Comparison of ENCODE assay signal across 25 cellular contexts in genomic region chr5:62829241-62829986, GRCh38.
DNase-seq lines count a peak whose midpoint lies in the region; ATAC-seq, FAIRE-seq and TF ChIP-seq lines count a peak whose summit lies in the region.
"Had no signal": no experiment of that assay in that cellular context is flagged by ENCODE, and none has a peak within 500 bp of the region (broad histone marks: within the 10 kb centered on the region; RNA-seq: fewer than 3 reads in every experiment).

No MANE protein-coding gene starts in this region.

- BruUV-seq in HepG2 (replicated peaks; lab: Mats Ljungman, UMichigan): no TSS peak

- intact Hi-C loops in left cardiac atrium (cut with DNase I) (no loop called here), HepG2 (cut with micrococcal nuclease; ENCODE audit: unreplicated experiment) (no loop called here)

- WGBS in liver: 46% methylated on average over 5 of the region's 5 CpGs
- WGBS in HepG2 (ENCODE audit: low lambda C conversion rate): 3% methylated on average over 5 of the region's 5 CpGs

- TF ChIP-seq RAD21 in liver (IDR thresholded peaks at IDR 0.05) (no peak), HepG2 (CRISPR knock-in tag; IDR thresholded peaks at IDR 0.05) (no peak)

- H2AFZ ChIP-seq in HepG2 (ENCODE audit: low read length): no peak overlapping the region

- H3K9me3 ChIP-seq in right atrium auricular region (peaks cover 0 to 4% of the 10 kb centered on the region in 2 donors), liver (ENCODE audit: control insufficient read depth in 4 of 4, low read length in 3 of 4) (no peaks in the 10 kb centered on the region), HepG2 (ENCODE audit: low read length) (peaks cover 23% of the 10 kb centered on the region)
- H3K9me3 ChIP-seq: A549, BE2C had no signal

- TF ChIP-seq POLR2A in HepG2 (IDR thresholded peaks at IDR 0.05; ENCODE audit: insufficient read depth in 1 of 2, low read depth in 2 of 2, low read length in 2 of 2): no peak

- TF ChIP-seq CTCF in right atrium auricular region (IDR thresholded peaks at IDR 0.05) (no peak), liver (IDR thresholded peaks at IDR 0.05; ENCODE audit: low read depth, low read length, missing input control) (no peak), HepG2 (CRISPR knock-in tag; IDR thresholded peaks at IDR 0.05) (no peak)

- H3K9ac ChIP-seq in liver (ENCODE audit: low read depth in 1 of 2, low read length in 2 of 2) (no peak overlapping the region), HepG2 (ENCODE audit: insufficient read depth, low read depth, low read length) (no peak overlapping the region)
- H3K9ac ChIP-seq: BLaER1 treated with 17β-estradiol and CSF1 and Interleukin-3, amounts not matched to agents 10 nM and 100 nM had no signal

- H3K36me3 ChIP-seq in right atrium auricular region (no peaks in the 10 kb centered on the region), liver (ENCODE audit: control insufficient read depth in 4 of 4, insufficient read depth in 3 of 4, low read depth in 1 of 4, low read length in 3 of 4) (no peaks in the 10 kb centered on the region), HepG2 (replicated peaks in 1 of 2; ENCODE audit: control insufficient read depth in 1 of 2, insufficient read depth in 2 of 2, low read length in 2 of 2) (no peaks in the 10 kb centered on the region)
- H3K36me3 ChIP-seq: BE2C; BLaER1 treated with 17β-estradiol and CSF1 and Interleukin-3, amounts not matched to agents 10 nM and 100 nM had no signal

- H3K4me3 ChIP-seq in right atrium auricular region (no peak overlapping the region), liver (ENCODE audit: low read depth in 1 of 3, low read length in 3 of 3) (no peak overlapping the region), HepG2 (replicated peaks in 1 of 3; ENCODE audit: insufficient read depth in 1 of 3, low read depth in 2 of 3, low read length in 3 of 3) (no peak overlapping the region)
- H3K4me3 ChIP-seq: A549; BLaER1 treated with 17β-estradiol and CSF1 and Interleukin-3, amounts not matched to agents 10 nM and 100 nM had no signal

- no peak overlapping the region for H3K4me2 ChIP-seq in HepG2 (ENCODE audit: low read depth, low read length)
- H3K4me2 ChIP-seq: A549; BLaER1 treated with 17β-estradiol and CSF1 and Interleukin-3, amounts not matched to agents 10 nM and 100 nM had no signal

- POLR2A ChIA-PET in HepG2 (lab: Yijun Ruan, JAX): no interaction called here

- CTCF ChIA-PET in HepG2 (lab: Yijun Ruan, JAX; ENCODE audit: low intra/inter-chr PET ratio, low total read pairs): no interaction called here

- DNase-seq in left cardiac atrium: peak; percentile 22
- no peak for DNase-seq in right atrium auricular region (ENCODE audit: low spot score)
- no peak for DNase-seq in HepG2 (ENCODE audit: low spot score)
- DNase-seq in superior temporal gyrus (ENCODE audit: extremely low spot score): peak; percentile 13
- DNase-seq in 8988T: no peak
- DNase-seq: ACHN; AML-193; BE2C; CD4-positive, alpha-beta T cell; CD8-positive, alpha-beta memory T cell; DMS 273 treated with DMSO at 0.1 percent for 48 hours; DMS79; EL; GDM1; GOT3; HCEC 1CT had no signal

- H3K27ac ChIP-seq in right atrium auricular region: no peak overlapping the region
- no peak overlapping the region for H3K27ac ChIP-seq in liver (ENCODE audit: low read depth in 1 of 2, low read length in 2 of 2)
- H3K27ac ChIP-seq in HepG2 (ENCODE audit: extremely low read length, insufficient read depth, low read length): no peak overlapping the region
- H3K27ac ChIP-seq: 22Rv1; A549; BLaER1 treated with 17β-estradiol and CSF1 and Interleukin-3, amounts not matched to agents 10 nM and 100 nM had no signal

- no peaks in the 10 kb centered on the region for H3K27me3 ChIP-seq in right atrium auricular region
- H3K27me3 ChIP-seq in liver (ENCODE audit: control insufficient read depth in 4 of 4, insufficient read depth in 4 of 4, low read length in 3 of 4): no peaks in the 10 kb centered on the region
- H3K27me3 ChIP-seq in HepG2 (ENCODE audit: control insufficient read depth in 1 of 2, insufficient read depth in 2 of 2, low read length in 2 of 2): no peaks in the 10 kb centered on the region
- H3K27me3 ChIP-seq: BE2C; BLaER1 treated with 17β-estradiol and CSF1 and Interleukin-3, amounts not matched to agents 10 nM and 100 nM had no signal

- ATAC-seq in left cardiac atrium (peak; percentile 45 to 57), HepG2 (no peak), GM18858 (IDR thresholded peaks at IDR 0.05; ENCODE audit: unreplicated experiment) (no peak)
- ATAC-seq: A549 had no signal

- H3K4me1 ChIP-seq in right atrium auricular region (peaks cover 0 to 7% of the 10 kb centered on the region in 2 donors), liver (ENCODE audit: control insufficient read depth in 4 of 4, insufficient read depth in 4 of 4, low read length in 3 of 4) (no peaks in the 10 kb centered on the region), HepG2 (ENCODE audit: insufficient read depth, low read length) (no peaks in the 10 kb centered on the region)
- H3K4me1 ChIP-seq: A549; BE2C; BLaER1 treated with 17β-estradiol and CSF1 and Interleukin-3, amounts not matched to agents 10 nM and 100 nM had no signal

- H3K79me2 ChIP-seq in HepG2 (ENCODE audit: insufficient read depth, low read length): no peaks in the 10 kb centered on the region

- FAIRE-seq in HepG2 (lab: Jason Lieb, UNC): no peak
- FAIRE-seq: A549, D721Med, GM12891, GM18507, H54 had no signal

- in situ Hi-C loops in HepG2 (cut with HindIII; ENCODE audit: extremely low pct_ligation_motif_present, low pct_unique_long_range_greater_than_20kb): no loop called here

- H4K20me1 ChIP-seq in HepG2 (ENCODE audit: insufficient read depth, low read length): no peaks in the 10 kb centered on the region
- H4K20me1 ChIP-seq: BLaER1 treated with 17β-estradiol and CSF1 and Interleukin-3, amounts not matched to agents 10 nM and 100 nM had no signal

- TF ChIP-seq EP300 in HepG2 (IDR thresholded peaks at IDR 0.05; ENCODE audit: low read depth in 2 of 2, low read length in 2 of 2): no peak
- no peak for TF ChIP-seq EP300 in HepG2 (CRISPR knock-in tag; IDR thresholded peaks at IDR 0.05; ENCODE audit: borderline replicate concordance)

TF ChIP-seq in liver, 16 proteins besides CTCF, POLR2A, EP300 and RAD21:
- TF ChIP-seq YY1 (IDR thresholded peaks at IDR 0.05) (no peak), ZBTB33 (IDR thresholded peaks at IDR 0.05) (no peak), FOXA2 (IDR thresholded peaks at IDR 0.05) (no peak), SP1 (IDR thresholded peaks at IDR 0.05) (no peak), TAF1 (conservative IDR thresholded peaks at IDR 0.05) (no peak), NR2F2 (IDR thresholded peaks at IDR 0.05) (peak; percentile 63), HNF4G (IDR thresholded peaks at IDR 0.05) (no peak), FOXA1 (IDR thresholded peaks at IDR 0.05) (no peak)

TF ChIP-seq in HepG2, 621 proteins besides CTCF, POLR2A, EP300 and RAD21:
- TF ChIP-seq ZNF121 (CRISPR knock-in tag; IDR thresholded peaks at IDR 0.05): no peak
- TF ChIP-seq ZNF552 (CRISPR knock-in tag; IDR thresholded peaks at IDR 0.05; ENCODE audit: borderline replicate concordance): no peak
- no peak for TF ChIP-seq KMT2A (CRISPR knock-in tag; IDR thresholded peaks at IDR 0.05)
- TF ChIP-seq ZNF749 (CRISPR knock-in tag; IDR thresholded peaks at IDR 0.05; ENCODE audit: borderline replicate concordance): no peak
- TF ChIP-seq ZNF776 (CRISPR knock-in tag; IDR thresholded peaks at IDR 0.05): no peak
- TF ChIP-seq ZNF724P (CRISPR knock-in tag; IDR thresholded peaks at IDR 0.05; ENCODE audit: borderline replicate concordance): no peak
- TF ChIP-seq FOXC1 (CRISPR knock-in tag; IDR thresholded peaks at IDR 0.05; ENCODE audit: borderline replicate concordance): no peak
- TF ChIP-seq RARA (CRISPR knock-in tag; IDR thresholded peaks at IDR 0.05): no peak
- no peak for TF ChIP-seq CCDC6 (CRISPR knock-in tag; IDR thresholded peaks at IDR 0.05)
- no peak for TF ChIP-seq ZNF296 (CRISPR knock-in tag; conservative IDR thresholded peaks at IDR 0.05)
- TF ChIP-seq, protein P1, sequence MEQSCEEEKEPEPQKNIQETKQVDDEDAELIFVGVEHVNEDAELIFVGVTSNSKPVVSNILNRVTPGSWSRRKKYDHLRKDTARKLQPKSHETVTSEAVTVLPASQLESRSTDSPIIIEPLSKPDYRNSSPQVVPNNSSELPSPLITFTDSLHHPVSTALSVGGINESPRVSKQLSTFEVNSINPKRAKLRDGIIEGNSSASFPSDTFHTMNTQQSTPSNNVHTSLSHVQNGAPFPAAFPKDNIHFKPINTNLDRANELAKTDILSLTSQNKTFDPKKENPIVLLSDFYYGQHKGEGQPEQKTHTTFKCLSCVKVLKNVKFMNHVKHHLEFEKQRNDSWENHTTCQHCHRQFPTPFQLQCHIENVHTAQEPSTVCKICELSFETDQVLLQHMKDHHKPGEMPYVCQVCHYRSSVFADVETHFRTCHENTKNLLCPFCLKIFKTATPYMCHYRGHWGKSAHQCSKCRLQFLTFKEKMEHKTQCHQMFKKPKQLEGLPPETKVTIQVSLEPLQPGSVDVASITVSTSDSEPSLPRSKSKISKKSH (CRISPR knock-in tag; IDR thresholded peaks at IDR 0.05; ENCODE audit: borderline replicate concordance): no peak
- no peak for TF ChIP-seq RBM22 (optimal IDR thresholded peaks at IDR 0.05; ENCODE audit: low read length)
- no peak for TF ChIP-seq PAWR (CRISPR knock-in tag; IDR thresholded peaks at IDR 0.05; ENCODE audit: borderline replicate concordance)
- TF ChIP-seq FOXK2 (IDR thresholded peaks at IDR 0.05): no peak
- no peak for TF ChIP-seq MAFK (conservative IDR thresholded peaks at IDR 0.05 in 1 of 2, IDR thresholded peaks at IDR 0.05 in 1 of 2; ENCODE audit: low read length in 2 of 2)
- no peak for TF ChIP-seq TCF7 (IDR thresholded peaks at IDR 0.05; ENCODE audit: low read depth)
- no peak for TF ChIP-seq KLF13 (CRISPR knock-in tag; IDR thresholded peaks at IDR 0.05)
- TF ChIP-seq ATF4 (CRISPR knock-in tag; IDR thresholded peaks at IDR 0.05): no peak

Comparison
In these comparisons a context has a peak if more than half of its experiments do, and no peak if none do; other contexts are left out.
1. DNase-seq: peak in left cardiac atrium (single experiment) and superior temporal gyrus (single experiment); none in right atrium auricular region (single experiment), HepG2 (single experiment) and 8988T (single experiment).
2. ATAC-seq: peak in left cardiac atrium (2 of 2); none in HepG2 (single experiment) and GM18858 (single experiment).